16 cellular contexts compared by ENCODE assay signal in genomic region chr19:30095171-30095570, GRCh38.
DNase-seq lines count a peak whose midpoint lies in the region; ATAC-seq and TF ChIP-seq lines count a peak whose summit lies in the region.
"Had no signal": no experiment of that assay in that cellular context is flagged by ENCODE, and none has a peak within 500 bp of the region (broad histone marks: within the 10 kb centered on the region; RNA-seq: fewer than 3 reads in every experiment).

No MANE protein-coding gene starts in this region.

- H3K4me1 ChIP-seq in Panc1 (ENCODE audit: control insufficient read depth, insufficient read depth, low read length) (no peaks in the 10 kb centered on the region), RWPE2 (ENCODE audit: insufficient read depth, poor library complexity, severe bottlenecking) (no peaks in the 10 kb centered on the region), aorta (ENCODE audit: control insufficient read depth in 1 of 2, insufficient read depth in 2 of 2, low read length in 2 of 2) (no peaks in the 10 kb centered on the region)
- H3K4me1 ChIP-seq: BE2C, Caco-2 had no signal

- TF ChIP-seq CTCF in Panc1 (IDR thresholded peaks at IDR 0.05) = no peak
- TF ChIP-seq CTCF in RWPE2 (IDR thresholded peaks at IDR 0.05; ENCODE audit: poor library complexity, severe bottlenecking) = no peak

- POLR2A ChIA-PET in Panc1 (lab: Charles Lee) = no interaction called here

- DNase-seq in Panc1 (ENCODE audit: low read depth, low spot score) = no peak
- DNase-seq in RWPE2 (ENCODE audit: low spot score) = peak; percentile 30
- peak; percentile 40 for DNase-seq in posterior vena cava (ENCODE audit: low spot score)
- DNase-seq in aorta = peak; percentile 44 to 56
- no peak for DNase-seq in NCI-H82 (lab: John Stamatoyannopoulos, UW)
- no peak for DNase-seq in head of caudate nucleus
- DNase-seq: ACHN; BE2C; C1 segment of cervical spinal cord; Caco-2; CD4-positive, alpha-beta T cell; DMS153; DMS79; GDM1; HCEC 1CT had no signal

- no peaks in the 10 kb centered on the region for H3K36me3 ChIP-seq in Panc1 (ENCODE audit: control insufficient read depth, insufficient read depth, low read length)
- no peaks in the 10 kb centered on the region for H3K36me3 ChIP-seq in RWPE2 (ENCODE audit: low read depth)
- no peaks in the 10 kb centered on the region for H3K36me3 ChIP-seq in aorta (ENCODE audit: control insufficient read depth in 1 of 2, insufficient read depth in 2 of 2, low read length in 1 of 2)
- H3K36me3 ChIP-seq: BE2C had no signal

- no TSS peak for BruUV-seq in Panc1 (replicated peaks; lab: Mats Ljungman, UMichigan)

- CTCF ChIA-PET in Panc1 (lab: Charles Lee) = no interaction called here

- H3K9me3 ChIP-seq in Panc1 (ENCODE audit: control insufficient read depth, insufficient read depth, low read depth, low read length) (no peaks in the 10 kb centered on the region), RWPE2 (ENCODE audit: severe bottlenecking) (no peaks in the 10 kb centered on the region), aorta (ENCODE audit: control insufficient read depth, low read length) (no peaks in the 10 kb centered on the region)
- H3K9me3 ChIP-seq: BE2C, Caco-2 had no signal

- intact Hi-C loops in Panc1 (cut with micrococcal nuclease; ENCODE audit: unreplicated experiment) (no loop called here), posterior vena cava (cut with DNase I) (no loop called here), aorta (cut with DNase I) (no loop called here), head of caudate nucleus (cut with DNase I) (no loop called here)

- H3K27ac ChIP-seq in Panc1 (ENCODE audit: low read length) = no peak overlapping the region
- H3K27ac ChIP-seq in RWPE2 (ENCODE audit: poor library complexity, severe bottlenecking) = no peak overlapping the region
- H3K27ac ChIP-seq in aorta (ENCODE audit: low read depth in 1 of 2, low read length in 2 of 2) = no peak overlapping the region

- ATAC-seq in Panc1 (0 out of 2 replicates have a peak, but pooled peaks have one; percentile 14), RWPE2 (ENCODE audit: low read depth) (no peak), aorta (ENCODE audit: low FRiP score) (no peak)
- ATAC-seq: GM23338 had no signal

- no peaks in the 10 kb centered on the region for H3K27me3 ChIP-seq in Panc1 (ENCODE audit: control insufficient read depth, insufficient read depth, low read length)
- no peaks in the 10 kb centered on the region for H3K27me3 ChIP-seq in RWPE2 (ENCODE audit: insufficient read depth, poor library complexity, severe bottlenecking)
- no peaks in the 10 kb centered on the region for H3K27me3 ChIP-seq in aorta (ENCODE audit: control insufficient read depth in 1 of 2, insufficient read depth in 2 of 2, low read length in 1 of 2)
- H3K27me3 ChIP-seq: BE2C had no signal

- in situ Hi-C loops in Panc1 (cut with HindIII; ENCODE audit: low pct_unique_long_range_greater_than_20kb, low sequenced_read_pairs) = no loop called here

- H3K4me3 ChIP-seq in Panc1 (ENCODE audit: low read depth in 2 of 2, low read length in 2 of 2) (no peak overlapping the region), RWPE2 (ENCODE audit: severe bottlenecking) (no peak overlapping the region), aorta (ENCODE audit: low read length in 2 of 2) (no peak overlapping the region)
- H3K4me3 ChIP-seq: GM23338 had no signal

- WGBS in aorta, 2 donors = 79 to 86% methylated on average over 3 of the region's 3 CpGs

Comparison
In these comparisons a context has a peak if more than half of its experiments do, and no peak if none do; other contexts are left out.
1. DNase-seq: peak in RWPE2 (single experiment), posterior vena cava (single experiment) and aorta (2 of 2); none in Panc1 (single experiment), NCI-H82 (single experiment) and head of caudate nucleus (0 of 42).